8 cellular contexts compared by ENCODE assay signal in the genomic region with DNA sequence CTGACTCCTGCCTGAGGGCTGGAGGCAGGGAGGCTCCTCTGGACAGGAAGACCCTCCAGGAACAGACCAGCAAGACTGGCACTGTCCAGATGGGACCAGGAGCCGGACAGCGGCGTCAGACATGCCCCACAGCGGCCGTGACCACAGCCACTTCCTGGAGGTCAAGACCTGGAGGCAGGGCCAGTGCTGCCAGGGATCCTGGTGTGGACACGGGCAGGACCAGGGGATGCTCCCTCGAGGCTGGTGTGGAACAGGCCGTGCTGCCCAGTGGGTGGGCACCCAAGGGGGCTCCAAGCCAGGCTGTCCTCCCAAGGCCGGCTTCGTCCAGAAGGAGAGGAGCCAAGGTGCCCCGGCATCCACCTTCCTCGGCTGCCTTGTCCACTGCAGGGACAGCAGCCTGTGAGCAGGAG. TPM values are rescaled to one million over a fixed set of nuclear protein-coding genes. Genes with fewer than 3 reads are reported as not detected.
DNase-seq lines count a peak whose midpoint lies in the region; ATAC-seq and TF ChIP-seq lines count a peak whose summit lies in the region.

No MANE protein-coding gene starts in this region.

- H3K27ac ChIP-seq in HL-60 (replicated peaks) (peak overlapping the region; percentile 97), substantia nigra (ENCODE audit: low read depth, low read length, poor library complexity, severe bottlenecking) (peak overlapping the region; percentile 79)

- no peak overlapping the region; the same call in 1 of the 2 replicates for H3K4me3 ChIP-seq in HL-60 (replicated peaks; ENCODE audit: insufficient read depth, low read length)

- peaks cover 19% of the 10 kb centered on the region for H3K4me1 Mint-ChIP-seq in activated T-helper 2 cell treated with anti-CD3 and anti-CD28 coated beads, Interferon-gamma antibody, Interleukin-2, Interleukin-4, amounts not matched to agents 10 μg/mL and 5 μg/mL and 100 μg/mL, durations not matched to agents 14 hours and 24 hours and 36 hours (ENCODE audit: low read depth)
- peaks cover 43 to 56% of the 10 kb centered on the region in 2 donors for H3K4me1 Mint-ChIP-seq in immature natural killer cell

- H3K9me3 Mint-ChIP-seq in activated T-helper 2 cell treated with anti-CD3 and anti-CD28 coated beads, Interferon-gamma antibody, Interleukin-2, Interleukin-4, amounts not matched to agents 10 μg/mL and 5 μg/mL and 100 μg/mL, durations not matched to agents 14 hours and 24 hours and 36 hours, result no peaks in the 10 kb centered on the region
- H3K9me3 Mint-ChIP-seq in immature natural killer cell, result no peaks in the 10 kb centered on the region

- H3K27me3 ChIP-seq in HL-60 (ENCODE audit: insufficient read depth, poor library complexity, severe bottlenecking), result no peaks in the 10 kb centered on the region

- H3K27me3 Mint-ChIP-seq in activated T-helper 2 cell treated with anti-CD3 and anti-CD28 coated beads, Interferon-gamma antibody, Interleukin-2, Interleukin-4, amounts not matched to agents 10 μg/mL and 5 μg/mL and 100 μg/mL, durations not matched to agents 14 hours and 24 hours and 36 hours (ENCODE audit: low read depth), result no peaks in the 10 kb centered on the region
- H3K27me3 Mint-ChIP-seq in immature natural killer cell (ENCODE audit: low read depth in 3 of 3), result peaks cover 30 to 34% (median 30%) of the 10 kb centered on the region in 3 donors

- no peak for ATAC-seq in HG03196 (IDR thresholded peaks at IDR 0.05; ENCODE audit: unreplicated experiment)
- no peak for ATAC-seq in HG03097 (IDR thresholded peaks at IDR 0.05; ENCODE audit: low FRiP score, unreplicated experiment)

- no peaks in the 10 kb centered on the region for H3K36me3 Mint-ChIP-seq in activated T-helper 2 cell treated with anti-CD3 and anti-CD28 coated beads, Interferon-gamma antibody, Interleukin-2, Interleukin-4, amounts not matched to agents 10 μg/mL and 5 μg/mL and 100 μg/mL, durations not matched to agents 14 hours and 24 hours and 36 hours (ENCODE audit: low read depth)
- no peaks in the 10 kb centered on the region for H3K36me3 Mint-ChIP-seq in immature natural killer cell

- intact Hi-C loops in activated T-helper 2 cell treated with anti-CD3 and anti-CD28 coated beads, Interferon-gamma antibody, Interleukin-2, Interleukin-4, amounts not matched to agents 10 μg/mL and 5 μg/mL and 100 μg/mL, durations not matched to agents 14 hours and 24 hours and 36 hours (cut with micrococcal nuclease), result loop anchor here (2.0 kb wide), 1 partner anchor 16 kb away; no protein-coding TSS in a partner anchor

- H3K4me3 Mint-ChIP-seq in activated T-helper 2 cell treated with anti-CD3 and anti-CD28 coated beads, Interferon-gamma antibody, Interleukin-2, Interleukin-4, amounts not matched to agents 10 μg/mL and 5 μg/mL and 100 μg/mL, durations not matched to agents 14 hours and 24 hours and 36 hours (ENCODE audit: low read depth), result no peak overlapping the region
- peak overlapping the region; percentile 63 to 81 (median 69) for H3K4me3 Mint-ChIP-seq in immature natural killer cell

- TF ChIP-seq CTCF in HL-60 (IDR thresholded peaks at IDR 0.05; ENCODE audit: insufficient read depth, low read length), result no peak

- H3K27ac Mint-ChIP-seq in activated T-helper 2 cell treated with anti-CD3 and anti-CD28 coated beads, Interferon-gamma antibody, Interleukin-2, Interleukin-4, amounts not matched to agents 10 μg/mL and 5 μg/mL and 100 μg/mL, durations not matched to agents 14 hours and 24 hours and 36 hours, result peak overlapping the region; percentile 81
- H3K27ac Mint-ChIP-seq in immature natural killer cell, result peak overlapping the region; percentile 84 to 98 (median 96)

- no peak for DNase-seq in HL-60 (ENCODE audit: low read depth in 1 of 2, low spot score in 1 of 2)
- DNase-seq in activated T-helper 2 cell treated with anti-CD3 and anti-CD28 coated beads, Interferon-gamma antibody, Interleukin-2, Interleukin-4, amounts not matched to agents 10 μg/mL and 5 μg/mL and 100 μg/mL, durations not matched to agents 14 hours and 24 hours and 36 hours (ENCODE audit: low spot score), result no peak
- DNase-seq in immature natural killer cell, result no peak
- peak in 2 of 49 donors; percentile 25 to 40 for DNase-seq in substantia nigra (lab: John Stamatoyannopoulos, UW)
- no peak for DNase-seq in NCI-H2227 (lab: John Stamatoyannopoulos, UW; ENCODE audit: unreplicated experiment)
- DNase-seq in amniotic stem cell (lab: John Stamatoyannopoulos, UW), result no peak

RNA-seq across cellular contexts. Expression of a gene that starts 4.5 kb away (rescaled TPM):
- 51.7 and 53.1 TPM in 2 replicates for total RNA-seq in activated T-helper 2 cell treated with anti-CD3 and anti-CD28 coated beads, Interferon-gamma antibody, Interleukin-2, Interleukin-4, amounts not matched to agents 10 μg/mL and 5 μg/mL and 100 μg/mL, durations not matched to agents 14 hours and 24 hours and 36 hours
- polyA plus RNA-seq in immature natural killer cell, result 10 to 100 TPM; 27.7 to 65.8 (median 28.8) TPM

RNA-seq across cellular contexts. Expression of a gene that starts 11.7 kb away (rescaled TPM):
- total RNA-seq in activated T-helper 2 cell treated with anti-CD3 and anti-CD28 coated beads, Interferon-gamma antibody, Interleukin-2, Interleukin-4, amounts not matched to agents 10 μg/mL and 5 μg/mL and 100 μg/mL, durations not matched to agents 14 hours and 24 hours and 36 hours, result 187 and 200 TPM in 2 replicates
- 10 to 100 TPM in 1 of 3 donors, 1 to 10 TPM in 2; 5.8 to 12.2 (median 6.8) TPM for polyA plus RNA-seq in immature natural killer cell

RNA-seq across cellular contexts. Expression of a gene that starts 56.4 kb away (rescaled TPM):
- 139 and 151 TPM in 2 replicates for total RNA-seq in activated T-helper 2 cell treated with anti-CD3 and anti-CD28 coated beads, Interferon-gamma antibody, Interleukin-2, Interleukin-4, amounts not matched to agents 10 μg/mL and 5 μg/mL and 100 μg/mL, durations not matched to agents 14 hours and 24 hours and 36 hours
- 100 to 1,000 TPM in 1 of 3 donors, 10 to 100 TPM in 2; 48.9 to 130 (median 55.9) TPM for polyA plus RNA-seq in immature natural killer cell
